1 cellular context compared by ENCODE assay signal in the genomic region with DNA sequence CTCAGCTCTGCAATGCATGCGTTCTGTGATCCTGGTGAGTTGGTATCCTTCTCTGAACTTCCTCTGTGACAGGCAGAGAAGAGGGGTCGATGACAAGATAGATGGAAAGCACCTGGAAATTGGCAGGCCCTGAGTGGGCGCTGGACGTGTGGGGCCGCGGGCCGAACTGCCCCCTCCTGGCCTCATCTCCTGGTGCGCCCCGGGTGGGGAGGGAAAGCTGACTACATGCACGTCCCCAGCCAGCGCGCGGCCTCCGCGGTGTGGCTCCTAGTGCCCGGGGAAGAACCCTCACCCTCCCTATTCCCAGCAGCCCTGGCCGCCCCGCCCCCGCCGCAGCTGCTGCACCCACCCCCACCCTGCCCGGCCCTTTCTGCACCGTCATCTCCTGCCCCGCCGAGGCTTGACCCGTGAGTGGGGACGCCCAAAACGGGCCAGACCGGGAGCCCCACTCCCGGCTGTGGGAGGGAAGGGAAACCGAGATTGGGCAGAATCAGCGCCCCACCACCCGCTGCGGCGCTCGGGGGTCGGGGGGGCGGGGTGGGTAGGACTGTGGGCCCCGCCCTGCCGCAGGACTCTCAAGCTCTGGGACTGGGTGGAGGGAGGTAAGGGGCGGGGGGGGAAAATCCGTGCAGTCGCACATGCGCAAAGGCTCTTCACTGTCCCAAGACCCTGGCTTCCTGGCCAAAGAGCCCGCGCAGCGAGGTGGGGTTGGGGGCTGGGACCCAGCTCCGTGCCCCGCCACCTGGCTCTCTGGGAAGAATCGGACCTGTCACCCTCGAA.
A peak's percentile ranks its signal among the peaks of the same experiment; 100 is the strongest.
TF ChIP-seq lines count a peak whose summit lies in the region.

A gene (plus strand): TSS at position 371 of the 780 bp plus-strand sequence.

TF ChIP-seq in K562, 482 proteins besides CTCF, POLR2A, EP300 and RAD21 (continued from another document):
- TF ChIP-seq, protein P1, sequence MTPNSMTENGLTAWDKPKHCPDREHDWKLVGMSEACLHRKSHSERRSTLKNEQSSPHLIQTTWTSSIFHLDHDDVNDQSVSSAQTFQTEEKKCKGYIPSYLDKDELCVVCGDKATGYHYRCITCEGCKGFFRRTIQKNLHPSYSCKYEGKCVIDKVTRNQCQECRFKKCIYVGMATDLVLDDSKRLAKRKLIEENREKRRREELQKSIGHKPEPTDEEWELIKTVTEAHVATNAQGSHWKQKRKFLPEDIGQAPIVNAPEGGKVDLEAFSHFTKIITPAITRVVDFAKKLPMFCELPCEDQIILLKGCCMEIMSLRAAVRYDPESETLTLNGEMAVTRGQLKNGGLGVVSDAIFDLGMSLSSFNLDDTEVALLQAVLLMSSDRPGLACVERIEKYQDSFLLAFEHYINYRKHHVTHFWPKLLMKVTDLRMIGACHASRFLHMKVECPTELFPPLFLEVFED (CRISPR knock-in tag; conservative IDR thresholded peaks at IDR 0.05) = no peak
- no peak for TF ChIP-seq ZNF699 (CRISPR knock-in tag; IDR thresholded peaks at IDR 0.05; ENCODE audit: insufficient replicate concordance)
- TF ChIP-seq ZNF586 (CRISPR knock-in tag; conservative IDR thresholded peaks at IDR 0.05) = no peak
- TF ChIP-seq SMAD1 (IDR thresholded peaks at IDR 0.05; ENCODE audit: low read depth, low read length, partially characterized antibody) = no peak
- TF ChIP-seq RBM22 (IDR thresholded peaks at IDR 0.05; ENCODE audit: low read depth, low read length, poor library complexity, severe bottlenecking) = no peak
- no peak for TF ChIP-seq SLC30A9 (CRISPR knock-in tag; IDR thresholded peaks at IDR 0.05)
- TF ChIP-seq KLF1 (tag; IDR thresholded peaks at IDR 0.05) = no peak
- no peak for TF ChIP-seq HMG20B (CRISPR knock-in tag; IDR thresholded peaks at IDR 0.05)
- TF ChIP-seq ZNF57 (CRISPR knock-in tag; IDR thresholded peaks at IDR 0.05) = no peak
- TF ChIP-seq MCM5 (IDR thresholded peaks at IDR 0.05; ENCODE audit: low read depth) = no peak
- TF ChIP-seq SP1 (CRISPR knock-in tag; IDR thresholded peaks at IDR 0.05) = 0 out of 2 replicates have a peak, but pooled peaks have one; percentile 45
- TF ChIP-seq PPARD (CRISPR knock-in tag; IDR thresholded peaks at IDR 0.05) = no peak
- no peak for TF ChIP-seq ZNF561 (CRISPR knock-in tag; conservative IDR thresholded peaks at IDR 0.05)
- TF ChIP-seq, protein P2, sequence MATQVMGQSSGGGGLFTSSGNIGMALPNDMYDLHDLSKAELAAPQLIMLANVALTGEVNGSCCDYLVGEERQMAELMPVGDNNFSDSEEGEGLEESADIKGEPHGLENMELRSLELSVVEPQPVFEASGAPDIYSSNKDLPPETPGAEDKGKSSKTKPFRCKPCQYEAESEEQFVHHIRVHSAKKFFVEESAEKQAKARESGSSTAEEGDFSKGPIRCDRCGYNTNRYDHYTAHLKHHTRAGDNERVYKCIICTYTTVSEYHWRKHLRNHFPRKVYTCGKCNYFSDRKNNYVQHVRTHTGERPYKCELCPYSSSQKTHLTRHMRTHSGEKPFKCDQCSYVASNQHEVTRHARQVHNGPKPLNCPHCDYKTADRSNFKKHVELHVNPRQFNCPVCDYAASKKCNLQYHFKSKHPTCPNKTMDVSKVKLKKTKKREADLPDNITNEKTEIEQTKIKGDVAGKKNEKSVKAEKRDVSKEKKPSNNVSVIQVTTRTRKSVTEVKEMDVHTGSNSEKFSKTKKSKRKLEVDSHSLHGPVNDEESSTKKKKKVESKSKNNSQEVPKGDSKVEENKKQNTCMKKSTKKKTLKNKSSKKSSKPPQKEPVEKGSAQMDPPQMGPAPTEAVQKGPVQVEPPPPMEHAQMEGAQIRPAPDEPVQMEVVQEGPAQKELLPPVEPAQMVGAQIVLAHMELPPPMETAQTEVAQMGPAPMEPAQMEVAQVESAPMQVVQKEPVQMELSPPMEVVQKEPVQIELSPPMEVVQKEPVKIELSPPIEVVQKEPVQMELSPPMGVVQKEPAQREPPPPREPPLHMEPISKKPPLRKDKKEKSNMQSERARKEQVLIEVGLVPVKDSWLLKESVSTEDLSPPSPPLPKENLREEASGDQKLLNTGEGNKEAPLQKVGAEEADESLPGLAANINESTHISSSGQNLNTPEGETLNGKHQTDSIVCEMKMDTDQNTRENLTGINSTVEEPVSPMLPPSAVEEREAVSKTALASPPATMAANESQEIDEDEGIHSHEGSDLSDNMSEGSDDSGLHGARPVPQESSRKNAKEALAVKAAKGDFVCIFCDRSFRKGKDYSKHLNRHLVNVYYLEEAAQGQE (CRISPR knock-in tag; IDR thresholded peaks at IDR 0.05; ENCODE audit: low read depth) = no peak
- no peak for TF ChIP-seq LCOR (CRISPR knock-in tag; IDR thresholded peaks at IDR 0.05)
- TF ChIP-seq, protein P3, sequence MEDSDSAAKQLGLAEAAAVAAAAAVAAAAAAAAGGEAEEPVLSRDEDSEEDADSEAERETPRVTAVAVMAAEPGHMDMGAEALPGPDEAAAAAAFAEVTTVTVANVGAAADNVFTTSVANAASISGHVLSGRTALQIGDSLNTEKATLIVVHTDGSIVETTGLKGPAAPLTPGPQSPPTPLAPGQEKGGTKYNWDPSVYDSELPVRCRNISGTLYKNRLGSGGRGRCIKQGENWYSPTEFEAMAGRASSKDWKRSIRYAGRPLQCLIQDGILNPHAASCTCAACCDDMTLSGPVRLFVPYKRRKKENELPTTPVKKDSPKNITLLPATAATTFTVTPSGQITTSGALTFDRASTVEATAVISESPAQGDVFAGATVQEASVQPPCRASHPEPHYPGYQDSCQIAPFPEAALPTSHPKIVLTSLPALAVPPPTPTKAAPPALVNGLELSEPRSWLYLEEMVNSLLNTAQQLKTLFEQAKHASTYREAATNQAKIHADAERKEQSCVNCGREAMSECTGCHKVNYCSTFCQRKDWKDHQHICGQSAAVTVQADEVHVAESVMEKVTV (CRISPR knock-in tag; IDR thresholded peaks at IDR 0.05) = no peak
- TF ChIP-seq, protein P4, sequence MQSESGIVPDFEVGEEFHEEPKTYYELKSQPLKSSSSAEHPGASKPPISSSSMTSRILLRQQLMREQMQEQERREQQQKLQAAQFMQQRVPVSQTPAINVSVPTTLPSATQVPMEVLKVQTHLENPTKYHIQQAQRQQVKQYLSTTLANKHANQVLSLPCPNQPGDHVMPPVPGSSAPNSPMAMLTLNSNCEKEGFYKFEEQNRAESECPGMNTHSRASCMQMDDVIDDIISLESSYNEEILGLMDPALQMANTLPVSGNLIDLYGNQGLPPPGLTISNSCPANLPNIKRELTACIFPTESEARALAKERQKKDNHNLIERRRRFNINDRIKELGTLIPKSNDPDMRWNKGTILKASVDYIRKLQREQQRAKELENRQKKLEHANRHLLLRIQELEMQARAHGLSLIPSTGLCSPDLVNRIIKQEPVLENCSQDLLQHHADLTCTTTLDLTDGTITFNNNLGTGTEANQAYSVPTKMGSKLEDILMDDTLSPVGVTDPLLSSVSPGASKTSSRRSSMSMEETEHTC (IDR thresholded peaks at IDR 0.05) = no peak
- no peak for TF ChIP-seq POLR3G (IDR thresholded peaks at IDR 0.05; ENCODE audit: extremely low read depth, insufficient read length, insufficient replicate concordance)
- TF ChIP-seq ZNF23 (CRISPR knock-in tag; IDR thresholded peaks at IDR 0.05) = no peak
- TF ChIP-seq TBL1XR1 (IDR thresholded peaks at IDR 0.05; ENCODE audit: low read length in 2 of 2) = no peak
- TF ChIP-seq ZNF311 (CRISPR knock-in tag; IDR thresholded peaks at IDR 0.05) = no peak
- TF ChIP-seq POLR2AphosphoS2 (IDR thresholded peaks at IDR 0.05; ENCODE audit: low read length) = no peak
- TF ChIP-seq SMAD2 (IDR thresholded peaks at IDR 0.05; ENCODE audit: low read depth, low read length) = no peak
